ENCODE assay signal across 1 cellular context in the genomic region with DNA sequence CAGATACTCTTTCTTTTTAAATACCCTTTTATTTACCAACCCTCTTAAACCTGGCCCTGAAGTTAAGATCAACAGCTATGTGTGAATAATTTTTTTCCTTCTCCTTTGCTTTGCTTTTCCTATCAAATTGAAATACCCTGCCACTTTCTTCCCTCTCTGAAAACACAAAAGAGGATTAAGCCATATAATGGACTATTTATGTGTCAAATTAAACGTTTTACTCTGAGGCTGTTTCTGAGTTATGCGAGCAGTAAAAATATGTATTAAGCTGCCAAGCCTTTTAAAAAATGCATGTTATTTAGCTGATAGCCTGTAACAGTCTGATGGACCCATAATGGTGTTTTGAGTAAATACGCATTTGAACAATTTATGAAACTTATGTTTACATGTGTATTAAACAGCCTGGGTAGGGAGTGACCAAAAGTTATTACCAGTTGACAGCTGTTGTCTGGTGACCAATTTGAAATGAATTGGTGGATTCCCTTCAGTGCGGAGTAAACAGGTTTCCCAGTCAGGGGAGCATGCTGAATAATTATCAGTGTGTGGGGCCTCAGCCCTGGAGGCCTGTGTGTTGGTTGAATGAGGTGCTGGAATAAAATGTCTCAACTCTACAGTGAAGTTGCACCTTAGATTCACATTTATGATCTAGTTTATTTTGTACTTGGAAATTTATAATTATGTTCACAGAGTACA.
TF ChIP-seq lines count a peak whose summit lies in the region.

No MANE protein-coding gene starts in this region.

TF ChIP-seq in HEK293, 187 proteins besides CTCF, POLR2A, EP300 and RAD21 (continued from another document):
- TF ChIP-seq PRDM4 (tag by site-specific recombination; IDR thresholded peaks at IDR 0.05) = 0 out of 2 replicates have a peak, but pooled peaks have one; percentile 9
- TF ChIP-seq ZNF391 (tag by site-specific recombination; IDR thresholded peaks at IDR 0.05; ENCODE audit: borderline replicate concordance, low read depth) = no peak
- no peak for TF ChIP-seq ZNF785 (tag by site-specific recombination; IDR thresholded peaks at IDR 0.05)
- no peak for TF ChIP-seq TCF7L2 (IDR thresholded peaks at IDR 0.05; ENCODE audit: borderline replicate concordance, low read depth, low read length)
- TF ChIP-seq, protein P1, sequence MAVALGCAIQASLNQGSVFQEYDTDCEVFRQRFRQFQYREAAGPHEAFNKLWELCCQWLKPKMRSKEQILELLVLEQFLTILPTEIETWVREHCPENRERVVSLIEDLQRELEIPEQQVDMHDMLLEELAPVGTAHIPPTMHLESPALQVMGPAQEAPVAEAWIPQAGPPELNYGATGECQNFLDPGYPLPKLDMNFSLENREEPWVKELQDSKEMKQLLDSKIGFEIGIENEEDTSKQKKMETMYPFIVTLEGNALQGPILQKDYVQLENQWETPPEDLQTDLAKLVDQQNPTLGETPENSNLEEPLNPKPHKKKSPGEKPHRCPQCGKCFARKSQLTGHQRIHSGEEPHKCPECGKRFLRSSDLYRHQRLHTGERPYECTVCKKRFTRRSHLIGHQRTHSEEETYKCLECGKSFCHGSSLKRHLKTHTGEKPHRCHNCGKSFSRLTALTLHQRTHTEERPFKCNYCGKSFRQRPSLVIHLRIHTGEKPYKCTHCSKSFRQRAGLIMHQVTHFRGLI (tag by site-specific recombination; IDR thresholded peaks at IDR 0.05) = no peak
- no peak for TF ChIP-seq ZFP69B (tag by site-specific recombination; IDR thresholded peaks at IDR 0.05)
- TF ChIP-seq PRDM6 (tag by site-specific recombination; IDR thresholded peaks at IDR 0.05) = peak; percentile 88
- TF ChIP-seq ZBTB20 (tag by site-specific recombination; IDR thresholded peaks at IDR 0.05) = 0 out of 2 replicates have a peak, but pooled peaks have one; percentile 27
- TF ChIP-seq ZNF660 (tag by site-specific recombination; IDR thresholded peaks at IDR 0.05) = no peak
- no peak for TF ChIP-seq ZNF121 (tag by site-specific recombination; IDR thresholded peaks at IDR 0.05)
- peak; percentile 78 for TF ChIP-seq GLIS1 (tag by site-specific recombination; IDR thresholded peaks at IDR 0.05)
- peak; percentile 97 for TF ChIP-seq WT1 (tag by site-specific recombination; IDR thresholded peaks at IDR 0.05)
- TF ChIP-seq BCL6B (tag by site-specific recombination; IDR thresholded peaks at IDR 0.05) = no peak
- TF ChIP-seq SCRT2 (tag by site-specific recombination; IDR thresholded peaks at IDR 0.05) = no peak
- no peak for TF ChIP-seq ZBTB48 (tag by site-specific recombination; IDR thresholded peaks at IDR 0.05)
- no peak for TF ChIP-seq YY2 (tag by site-specific recombination; IDR thresholded peaks at IDR 0.05)
- no peak for TF ChIP-seq MZF1 (tag by site-specific recombination; IDR thresholded peaks at IDR 0.05; ENCODE audit: borderline replicate concordance)
- TF ChIP-seq ZNF423 (tag by site-specific recombination; IDR thresholded peaks at IDR 0.05) = no peak
- TF ChIP-seq ZNF335 (tag by site-specific recombination; conservative IDR thresholded peaks at IDR 0.05) = 0 out of 2 replicates have a peak, but pooled peaks have one; percentile 13
- 0 out of 2 replicates have a peak, but pooled peaks have one; percentile 13 for TF ChIP-seq ZBTB17 (tag by site-specific recombination; IDR thresholded peaks at IDR 0.05)
- TF ChIP-seq ZBTB8A (tag by site-specific recombination; IDR thresholded peaks at IDR 0.05) = no peak
- no peak for TF ChIP-seq ZNF169 (tag by site-specific recombination; IDR thresholded peaks at IDR 0.05)
- no peak for TF ChIP-seq ZNF114 (tag by site-specific recombination; IDR thresholded peaks at IDR 0.05)
